ENCODE assay signal across 7 cellular contexts in genomic region chrX:2286731-2287130, GRCh38.
"Had no signal": no experiment of that assay in that cellular context is flagged by ENCODE, and none has a peak within 500 bp of the region (broad histone marks: within the 10 kb centered on the region; RNA-seq: fewer than 3 reads in every experiment).

No MANE protein-coding gene starts in this region.

- ATAC-seq: HCT116, HepG2 had no signal

- H3K27ac Mint-ChIP-seq: HFFc6 had no signal

- DNase-seq: GM23248, GOT3, H7, HFFc6 had no signal

- H3K27me3 Mint-ChIP-seq: IgD-negative memory B cell had no signal

- H3K4me3 Mint-ChIP-seq: HFFc6, IgD-negative memory B cell had no signal
